In genomic region chr21:33831962-33832659, GRCh38 we compare ENCODE assay signal across 2 cellular contexts.
TF ChIP-seq lines count a peak whose summit lies in the region.

No MANE protein-coding gene starts in this region.

TF ChIP-seq in GM23338, 12 proteins besides CTCF, POLR2A, EP300 and RAD21 (continued from another document):
- no peak for TF ChIP-seq EZH2 (IDR thresholded peaks at IDR 0.05; ENCODE audit: low read depth, unreplicated experiment)
- no peak for TF ChIP-seq ZNF331 (CRISPR knock-in tag; IDR thresholded peaks at IDR 0.05; ENCODE audit: low read depth)
- TF ChIP-seq, protein P1, sequence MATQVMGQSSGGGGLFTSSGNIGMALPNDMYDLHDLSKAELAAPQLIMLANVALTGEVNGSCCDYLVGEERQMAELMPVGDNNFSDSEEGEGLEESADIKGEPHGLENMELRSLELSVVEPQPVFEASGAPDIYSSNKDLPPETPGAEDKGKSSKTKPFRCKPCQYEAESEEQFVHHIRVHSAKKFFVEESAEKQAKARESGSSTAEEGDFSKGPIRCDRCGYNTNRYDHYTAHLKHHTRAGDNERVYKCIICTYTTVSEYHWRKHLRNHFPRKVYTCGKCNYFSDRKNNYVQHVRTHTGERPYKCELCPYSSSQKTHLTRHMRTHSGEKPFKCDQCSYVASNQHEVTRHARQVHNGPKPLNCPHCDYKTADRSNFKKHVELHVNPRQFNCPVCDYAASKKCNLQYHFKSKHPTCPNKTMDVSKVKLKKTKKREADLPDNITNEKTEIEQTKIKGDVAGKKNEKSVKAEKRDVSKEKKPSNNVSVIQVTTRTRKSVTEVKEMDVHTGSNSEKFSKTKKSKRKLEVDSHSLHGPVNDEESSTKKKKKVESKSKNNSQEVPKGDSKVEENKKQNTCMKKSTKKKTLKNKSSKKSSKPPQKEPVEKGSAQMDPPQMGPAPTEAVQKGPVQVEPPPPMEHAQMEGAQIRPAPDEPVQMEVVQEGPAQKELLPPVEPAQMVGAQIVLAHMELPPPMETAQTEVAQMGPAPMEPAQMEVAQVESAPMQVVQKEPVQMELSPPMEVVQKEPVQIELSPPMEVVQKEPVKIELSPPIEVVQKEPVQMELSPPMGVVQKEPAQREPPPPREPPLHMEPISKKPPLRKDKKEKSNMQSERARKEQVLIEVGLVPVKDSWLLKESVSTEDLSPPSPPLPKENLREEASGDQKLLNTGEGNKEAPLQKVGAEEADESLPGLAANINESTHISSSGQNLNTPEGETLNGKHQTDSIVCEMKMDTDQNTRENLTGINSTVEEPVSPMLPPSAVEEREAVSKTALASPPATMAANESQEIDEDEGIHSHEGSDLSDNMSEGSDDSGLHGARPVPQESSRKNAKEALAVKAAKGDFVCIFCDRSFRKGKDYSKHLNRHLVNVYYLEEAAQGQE (IDR thresholded peaks at IDR 0.05; ENCODE audit: unreplicated experiment), result no peak
- TF ChIP-seq EZH2phosphoT487 (IDR thresholded peaks at IDR 0.05; ENCODE audit: unreplicated experiment), result no peak
- no peak for TF ChIP-seq ZNF114 (CRISPR knock-in tag; IDR thresholded peaks at IDR 0.05)
- no peak for TF ChIP-seq JUNB (IDR thresholded peaks at IDR 0.05; ENCODE audit: unreplicated experiment)
- TF ChIP-seq, protein P2, sequence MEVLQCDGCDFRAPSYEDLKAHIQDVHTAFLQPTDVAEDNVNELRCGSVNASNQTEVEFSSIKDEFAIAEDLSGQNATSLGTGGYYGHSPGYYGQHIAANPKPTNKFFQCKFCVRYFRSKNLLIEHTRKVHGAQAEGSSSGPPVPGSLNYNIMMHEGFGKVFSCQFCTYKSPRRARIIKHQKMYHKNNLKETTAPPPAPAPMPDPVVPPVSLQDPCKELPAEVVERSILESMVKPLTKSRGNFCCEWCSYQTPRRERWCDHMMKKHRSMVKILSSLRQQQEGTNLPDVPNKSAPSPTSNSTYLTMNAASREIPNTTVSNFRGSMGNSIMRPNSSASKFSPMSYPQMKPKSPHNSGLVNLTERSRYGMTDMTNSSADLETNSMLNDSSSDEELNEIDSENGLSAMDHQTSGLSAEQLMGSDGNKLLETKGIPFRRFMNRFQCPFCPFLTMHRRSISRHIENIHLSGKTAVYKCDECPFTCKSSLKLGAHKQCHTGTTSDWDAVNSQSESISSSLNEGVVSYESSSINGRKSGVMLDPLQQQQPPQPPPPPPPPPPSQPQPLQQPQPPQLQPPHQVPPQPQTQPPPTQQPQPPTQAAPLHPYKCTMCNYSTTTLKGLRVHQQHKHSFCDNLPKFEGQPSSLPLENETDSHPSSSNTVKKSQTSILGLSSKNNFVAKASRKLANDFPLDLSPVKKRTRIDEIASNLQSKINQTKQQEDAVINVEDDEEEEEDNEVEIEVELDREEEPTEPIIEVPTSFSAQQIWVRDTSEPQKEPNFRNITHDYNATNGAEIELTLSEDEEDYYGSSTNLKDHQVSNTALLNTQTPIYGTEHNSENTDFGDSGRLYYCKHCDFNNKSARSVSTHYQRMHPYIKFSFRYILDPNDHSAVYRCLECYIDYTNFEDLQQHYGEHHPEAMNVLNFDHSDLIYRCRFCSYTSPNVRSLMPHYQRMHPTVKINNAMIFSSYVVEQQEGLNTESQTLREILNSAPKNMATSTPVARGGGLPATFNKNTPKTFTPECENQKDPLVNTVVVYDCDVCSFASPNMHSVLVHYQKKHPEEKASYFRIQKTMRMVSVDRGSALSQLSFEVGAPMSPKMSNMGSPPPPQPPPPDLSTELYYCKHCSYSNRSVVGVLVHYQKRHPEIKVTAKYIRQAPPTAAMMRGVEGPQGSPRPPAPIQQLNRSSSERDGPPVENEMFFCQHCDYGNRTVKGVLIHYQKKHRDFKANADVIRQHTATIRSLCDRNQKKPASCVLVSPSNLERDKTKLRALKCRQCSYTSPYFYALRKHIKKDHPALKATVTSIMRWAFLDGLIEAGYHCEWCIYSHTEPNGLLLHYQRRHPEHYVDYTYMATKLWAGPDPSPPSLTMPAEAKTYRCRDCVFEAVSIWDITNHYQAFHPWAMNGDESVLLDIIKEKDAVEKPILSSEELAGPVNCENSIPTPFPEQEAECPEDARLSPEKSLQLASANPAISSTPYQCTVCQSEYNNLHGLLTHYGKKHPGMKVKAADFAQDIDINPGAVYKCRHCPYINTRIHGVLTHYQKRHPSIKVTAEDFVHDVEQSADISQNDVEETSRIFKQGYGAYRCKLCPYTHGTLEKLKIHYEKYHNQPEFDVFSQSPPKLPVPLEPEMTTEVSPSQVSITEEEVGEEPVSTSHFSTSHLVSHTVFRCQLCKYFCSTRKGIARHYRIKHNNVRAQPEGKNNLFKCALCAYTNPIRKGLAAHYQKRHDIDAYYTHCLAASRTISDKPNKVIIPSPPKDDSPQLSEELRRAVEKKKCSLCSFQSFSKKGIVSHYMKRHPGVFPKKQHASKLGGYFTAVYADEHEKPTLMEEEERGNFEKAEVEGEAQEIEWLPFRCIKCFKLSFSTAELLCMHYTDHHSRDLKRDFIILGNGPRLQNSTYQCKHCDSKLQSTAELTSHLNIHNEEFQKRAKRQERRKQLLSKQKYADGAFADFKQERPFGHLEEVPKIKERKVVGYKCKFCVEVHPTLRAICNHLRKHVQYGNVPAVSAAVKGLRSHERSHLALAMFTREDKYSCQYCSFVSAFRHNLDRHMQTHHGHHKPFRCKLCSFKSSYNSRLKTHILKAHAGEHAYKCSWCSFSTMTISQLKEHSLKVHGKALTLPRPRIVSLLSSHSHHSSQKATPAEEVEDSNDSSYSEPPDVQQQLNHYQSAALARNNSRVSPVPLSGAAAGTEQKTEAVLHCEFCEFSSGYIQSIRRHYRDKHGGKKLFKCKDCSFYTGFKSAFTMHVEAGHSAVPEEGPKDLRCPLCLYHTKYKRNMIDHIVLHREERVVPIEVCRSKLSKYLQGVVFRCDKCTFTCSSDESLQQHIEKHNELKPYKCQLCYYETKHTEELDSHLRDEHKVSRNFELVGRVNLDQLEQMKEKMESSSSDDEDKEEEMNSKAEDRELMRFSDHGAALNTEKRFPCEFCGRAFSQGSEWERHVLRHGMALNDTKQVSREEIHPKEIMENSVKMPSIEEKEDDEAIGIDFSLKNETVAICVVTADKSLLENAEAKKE (CRISPR knock-in tag; IDR thresholded peaks at IDR 0.05), result no peak
- TF ChIP-seq CREB1 (CRISPR knock-in tag; IDR thresholded peaks at IDR 0.05; ENCODE audit: low read depth), result no peak
- TF ChIP-seq, protein P3, sequence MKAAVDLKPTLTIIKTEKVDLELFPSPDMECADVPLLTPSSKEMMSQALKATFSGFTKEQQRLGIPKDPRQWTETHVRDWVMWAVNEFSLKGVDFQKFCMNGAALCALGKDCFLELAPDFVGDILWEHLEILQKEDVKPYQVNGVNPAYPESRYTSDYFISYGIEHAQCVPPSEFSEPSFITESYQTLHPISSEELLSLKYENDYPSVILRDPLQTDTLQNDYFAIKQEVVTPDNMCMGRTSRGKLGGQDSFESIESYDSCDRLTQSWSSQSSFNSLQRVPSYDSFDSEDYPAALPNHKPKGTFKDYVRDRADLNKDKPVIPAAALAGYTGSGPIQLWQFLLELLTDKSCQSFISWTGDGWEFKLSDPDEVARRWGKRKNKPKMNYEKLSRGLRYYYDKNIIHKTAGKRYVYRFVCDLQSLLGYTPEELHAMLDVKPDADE (IDR thresholded peaks at IDR 0.05), result no peak
- TF ChIP-seq POLR2AphosphoS5 (IDR thresholded peaks at IDR 0.05; ENCODE audit: low read depth), result no peak
- TF ChIP-seq STAT1 (IDR thresholded peaks at IDR 0.05; ENCODE audit: unreplicated experiment), result no peak
TF ChIP-seq in GM23338: peak in this region for 0.

TF ChIP-seq in H1, 55 proteins besides CTCF, POLR2A, EP300 and RAD21 (continued from another document):
- TF ChIP-seq JUND (IDR thresholded peaks at IDR 0.05; ENCODE audit: low read length), result no peak
- TF ChIP-seq MAX (IDR thresholded peaks at IDR 0.05), result no peak
- TF ChIP-seq CHD2 (IDR thresholded peaks at IDR 0.05; ENCODE audit: low read length), result no peak
- TF ChIP-seq RNF2 (IDR thresholded peaks at IDR 0.05; ENCODE audit: borderline replicate concordance, low read depth, low read length, missing control alignments, poor library complexity, severe bottlenecking), result no peak
- TF ChIP-seq, protein P4, sequence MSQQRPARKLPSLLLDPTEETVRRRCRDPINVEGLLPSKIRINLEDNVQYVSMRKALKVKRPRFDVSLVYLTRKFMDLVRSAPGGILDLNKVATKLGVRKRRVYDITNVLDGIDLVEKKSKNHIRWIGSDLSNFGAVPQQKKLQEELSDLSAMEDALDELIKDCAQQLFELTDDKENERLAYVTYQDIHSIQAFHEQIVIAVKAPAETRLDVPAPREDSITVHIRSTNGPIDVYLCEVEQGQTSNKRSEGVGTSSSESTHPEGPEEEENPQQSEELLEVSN (IDR thresholded peaks at IDR 0.05), result no peak
- no peak for TF ChIP-seq ATF2 (IDR thresholded peaks at IDR 0.05; ENCODE audit: low read length)
- no peak for TF ChIP-seq BCL11A (IDR thresholded peaks at IDR 0.05; ENCODE audit: low read depth in 2 of 2, low read length in 2 of 2)
- TF ChIP-seq PHF8 (conservative IDR thresholded peaks at IDR 0.05; ENCODE audit: low read depth, low read length), result no peak
- no peak for TF ChIP-seq TBP (IDR thresholded peaks at IDR 0.05; ENCODE audit: low read depth, low read length)
- TF ChIP-seq GTF2F1 (IDR thresholded peaks at IDR 0.05; ENCODE audit: borderline replicate concordance, low read depth, low read length), result no peak
- TF ChIP-seq EZH2 (IDR thresholded peaks at IDR 0.05; ENCODE audit: low read depth, low read length, severe bottlenecking), result no peak
- TF ChIP-seq BRCA1 (IDR thresholded peaks at IDR 0.05; ENCODE audit: low read depth, low read length), result no peak
- TF ChIP-seq POLR2AphosphoS5 (IDR thresholded peaks at IDR 0.05; ENCODE audit: low read depth, low read length), result no peak
- TF ChIP-seq BACH1 (IDR thresholded peaks at IDR 0.05; ENCODE audit: low read length), result no peak
- no peak for TF ChIP-seq JUN (IDR thresholded peaks at IDR 0.05; ENCODE audit: low read depth, low read length)
- TF ChIP-seq SAP30 (IDR thresholded peaks at IDR 0.05; ENCODE audit: insufficient read depth, insufficient replicate concordance, low read length), result no peak
- TF ChIP-seq USF2 (IDR thresholded peaks at IDR 0.05; ENCODE audit: low read length), result no peak
- no peak for TF ChIP-seq CEBPB (IDR thresholded peaks at IDR 0.05; ENCODE audit: low read depth, low read length)
- TF ChIP-seq ZNF274 (IDR thresholded peaks at IDR 0.05; ENCODE audit: borderline replicate concordance, extremely low read depth, low read length), result no peak
